In genomic region chr10:26489081-26489480, GRCh38 we compare ENCODE assay signal across 18 cellular contexts. TPM values are rescaled to one million over a fixed set of nuclear protein-coding genes. Genes with fewer than 3 reads are reported as not detected.
DNase-seq lines count a peak whose midpoint lies in the region; ATAC-seq and TF ChIP-seq lines count a peak whose summit lies in the region.
"Had no signal": no experiment of that assay in that cellular context is flagged by ENCODE, and none has a peak within 500 bp of the region (broad histone marks: within the 10 kb centered on the region; RNA-seq: fewer than 3 reads in every experiment).

No MANE protein-coding gene starts in this region.

- peaks cover 0 to 3% (median 0%) of the 10 kb centered on the region in 3 donors for H3K27me3 Mint-ChIP-seq in CD14-positive monocyte (ENCODE audit: low read depth in 3 of 3)
- H3K27me3 Mint-ChIP-seq in CD8-positive, alpha-beta memory T cell, result no peaks in the 10 kb centered on the region
- no peaks in the 10 kb centered on the region for H3K27me3 Mint-ChIP-seq in activated T-helper 2 cell treated with anti-CD3 and anti-CD28 coated beads, Interferon-gamma antibody, Interleukin-2, Interleukin-4, amounts not matched to agents 10 μg/mL and 5 μg/mL and 100 μg/mL, durations not matched to agents 14 hours and 24 hours and 36 hours (ENCODE audit: low read depth)
- no peaks in the 10 kb centered on the region for H3K27me3 Mint-ChIP-seq in naive thymus-derived CD8-positive, alpha-beta T cell

- intact Hi-C loops in CD14-positive monocyte (cut with micrococcal nuclease), result no loop called here
- intact Hi-C loops in activated T-helper 2 cell treated with anti-CD3 and anti-CD28 coated beads, Interferon-gamma antibody, Interleukin-2, Interleukin-4, amounts not matched to agents 10 μg/mL and 5 μg/mL and 100 μg/mL, durations not matched to agents 14 hours and 24 hours and 36 hours (cut with micrococcal nuclease), result loop anchor here (10.0 kb wide), 3 partner anchors 246 to 666 kb away; partner anchors contain the start of genes ANKRD26, MASTL and YME1L1

- peak overlapping the region; percentile 68 to 95 (median 80) for H3K27ac Mint-ChIP-seq in CD14-positive monocyte
- peak overlapping the region; percentile 20 to 97 (median 89) for H3K27ac Mint-ChIP-seq in CD8-positive, alpha-beta memory T cell
- peak overlapping the region; percentile 98 for H3K27ac Mint-ChIP-seq in activated T-helper 2 cell treated with anti-CD3 and anti-CD28 coated beads, Interferon-gamma antibody, Interleukin-2, Interleukin-4, amounts not matched to agents 10 μg/mL and 5 μg/mL and 100 μg/mL, durations not matched to agents 14 hours and 24 hours and 36 hours
- H3K27ac Mint-ChIP-seq in naive thymus-derived CD8-positive, alpha-beta T cell, result peak overlapping the region; percentile 89 to 98 (median 96)

- H3K9me3 ChIP-seq in CD8-positive, alpha-beta memory T cell (ENCODE audit: low read length), result no peaks in the 10 kb centered on the region
- H3K9me3 ChIP-seq: ovary, sigmoid colon, uterus had no signal

- H3K27ac ChIP-seq in CD8-positive, alpha-beta memory T cell (ENCODE audit: low read depth, low read length), result no peak overlapping the region
- H3K27ac ChIP-seq: KMS-11, ovary had no signal

- H3K4me3 Mint-ChIP-seq in CD14-positive monocyte, result no peak overlapping the region
- no peak overlapping the region for H3K4me3 Mint-ChIP-seq in CD8-positive, alpha-beta memory T cell
- no peak overlapping the region for H3K4me3 Mint-ChIP-seq in activated T-helper 2 cell treated with anti-CD3 and anti-CD28 coated beads, Interferon-gamma antibody, Interleukin-2, Interleukin-4, amounts not matched to agents 10 μg/mL and 5 μg/mL and 100 μg/mL, durations not matched to agents 14 hours and 24 hours and 36 hours (ENCODE audit: low read depth)
- H3K4me3 Mint-ChIP-seq in naive thymus-derived CD8-positive, alpha-beta T cell, result peak overlapping the region in 7 of 10 donors; percentile 38 to 83 (median 46)

- H3K36me3 Mint-ChIP-seq in CD14-positive monocyte, result peaks cover 39 to 42% of the 10 kb centered on the region in 2 donors
- peaks cover 17 to 40% (median 19%) of the 10 kb centered on the region in 3 donors for H3K36me3 Mint-ChIP-seq in CD8-positive, alpha-beta memory T cell
- H3K36me3 Mint-ChIP-seq in activated T-helper 2 cell treated with anti-CD3 and anti-CD28 coated beads, Interferon-gamma antibody, Interleukin-2, Interleukin-4, amounts not matched to agents 10 μg/mL and 5 μg/mL and 100 μg/mL, durations not matched to agents 14 hours and 24 hours and 36 hours (ENCODE audit: low read depth), result peaks cover 40% of the 10 kb centered on the region
- H3K36me3 Mint-ChIP-seq in naive thymus-derived CD8-positive, alpha-beta T cell, result peaks cover 15 to 36% (median 32%) of the 10 kb centered on the region in 3 donors

- no peak overlapping the region for H3K4me3 ChIP-seq in CD8-positive, alpha-beta memory T cell (ENCODE audit: low read length)
- H3K4me3 ChIP-seq: ovary, sigmoid colon, uterus had no signal

- no peak for ATAC-seq in naive thymus-derived CD8-positive, alpha-beta T cell
- no peak for ATAC-seq in GM18867 (IDR thresholded peaks at IDR 0.05; ENCODE audit: unreplicated experiment)
- ATAC-seq in GM18502 (IDR thresholded peaks at IDR 0.05; ENCODE audit: poor library complexity, unreplicated experiment), result no peak

- CTCF ChIA-PET in CD8-positive, alpha-beta memory T cell (lab: Charles Lee), result interaction anchor here (1.6 kb wide), 1 partner anchor 40 kb away, joined by 4 read pairs; no protein-coding TSS in a partner anchor

- no peak for DNase-seq in CD14-positive monocyte (ENCODE audit: low spot score)
- DNase-seq in CD8-positive, alpha-beta memory T cell, result no peak
- DNase-seq in activated T-helper 2 cell treated with anti-CD3 and anti-CD28 coated beads, Interferon-gamma antibody, Interleukin-2, Interleukin-4, amounts not matched to agents 10 μg/mL and 5 μg/mL and 100 μg/mL, durations not matched to agents 14 hours and 24 hours and 36 hours (ENCODE audit: low spot score), result no peak
- no peak for DNase-seq in naive thymus-derived CD8-positive, alpha-beta T cell
- no peak for DNase-seq in NCI-H446 treated with DMSO at 0.1 percent for 48 hours (lab: John Stamatoyannopoulos, UW)
- DNase-seq: caudate nucleus; DMS 273 treated with DMSO at 0.1 percent for 48 hours; effector CD8-positive, alpha-beta T cell; head of caudate nucleus; NCI-H1105; ovary; Right ventricle myocardium superior; sigmoid colon; uterus had no signal

- H3K36me3 ChIP-seq in CD8-positive, alpha-beta memory T cell (ENCODE audit: insufficient read depth, low read length), result peaks cover 5% of the 10 kb centered on the region
- H3K36me3 ChIP-seq: ovary, sigmoid colon, uterus had no signal

- no peak for TF ChIP-seq CTCF in CD14-positive monocyte (IDR thresholded peaks at IDR 0.05)

- H3K4me1 ChIP-seq in CD8-positive, alpha-beta memory T cell (ENCODE audit: insufficient read depth, low read length), result peaks cover 48% of the 10 kb centered on the region
- H3K4me1 ChIP-seq: uterus had no signal

- peaks cover 0 to 4% (median 0%) of the 10 kb centered on the region in 7 donors for H3K9me3 Mint-ChIP-seq in CD14-positive monocyte
- H3K9me3 Mint-ChIP-seq in CD8-positive, alpha-beta memory T cell, result peaks cover 0 to 2% (median 0%) of the 10 kb centered on the region in 5 donors
- no peaks in the 10 kb centered on the region for H3K9me3 Mint-ChIP-seq in activated T-helper 2 cell treated with anti-CD3 and anti-CD28 coated beads, Interferon-gamma antibody, Interleukin-2, Interleukin-4, amounts not matched to agents 10 μg/mL and 5 μg/mL and 100 μg/mL, durations not matched to agents 14 hours and 24 hours and 36 hours
- H3K9me3 Mint-ChIP-seq in naive thymus-derived CD8-positive, alpha-beta T cell, result peaks cover 0 to 2% (median 0%) of the 10 kb centered on the region in 9 donors

- no peaks in the 10 kb centered on the region for H3K27me3 ChIP-seq in CD8-positive, alpha-beta memory T cell (ENCODE audit: insufficient read depth, low read length, poor library complexity, severe bottlenecking)
- H3K27me3 ChIP-seq: ovary, sigmoid colon, uterus had no signal

- POLR2A ChIA-PET in CD8-positive, alpha-beta memory T cell (lab: Charles Lee), result interaction anchor here (0.7 kb wide), 1 partner anchor 42 kb away, joined by 3 read pairs; no protein-coding TSS in a partner anchor
- POLR2A ChIA-PET in naive thymus-derived CD8-positive, alpha-beta T cell (lab: Charles Lee), result interaction anchor here (1.9 to 2.4 kb wide), 2 partner anchors 9 to 51 kb away, joined by 7 to 8 read pairs; partner anchors contain the start of gene APBB1IP

- H3K4me1 Mint-ChIP-seq in CD14-positive monocyte, result peaks cover 75% of the 10 kb centered on the region
- H3K4me1 Mint-ChIP-seq in CD8-positive, alpha-beta memory T cell, result peaks cover 49 to 74% (median 59%) of the 10 kb centered on the region in 3 donors
- H3K4me1 Mint-ChIP-seq in activated T-helper 2 cell treated with anti-CD3 and anti-CD28 coated beads, Interferon-gamma antibody, Interleukin-2, Interleukin-4, amounts not matched to agents 10 μg/mL and 5 μg/mL and 100 μg/mL, durations not matched to agents 14 hours and 24 hours and 36 hours (ENCODE audit: low read depth), result peaks cover 38% of the 10 kb centered on the region
- peaks cover 38 to 73% (median 62%) of the 10 kb centered on the region in 4 donors for H3K4me1 Mint-ChIP-seq in naive thymus-derived CD8-positive, alpha-beta T cell

RNA-seq across cellular contexts. Expression of gene APBB1IP, which starts 50.9 kb away (rescaled TPM):
- 10 to 100 TPM; 24.6 to 45.4 TPM for polyA plus RNA-seq in CD14-positive monocyte
- total RNA-seq in CD8-positive, alpha-beta memory T cell, result 10 to 100 TPM; 47.7 to 48.9 TPM
- 72.3 TPM for polyA plus RNA-seq in CD8-positive, alpha-beta memory T cell
- 45.2 and 47.4 TPM in 2 replicates for total RNA-seq in activated T-helper 2 cell treated with anti-CD3 and anti-CD28 coated beads, Interferon-gamma antibody, Interleukin-2, Interleukin-4, amounts not matched to agents 10 μg/mL and 5 μg/mL and 100 μg/mL, durations not matched to agents 14 hours and 24 hours and 36 hours
- 100 to 1,000 TPM in 1 of 2 experiments, 10 to 100 TPM in 1; 91.6 to 102 TPM for total RNA-seq in naive thymus-derived CD8-positive, alpha-beta T cell
- polyA plus RNA-seq in naive thymus-derived CD8-positive, alpha-beta T cell, result 10 to 100 TPM; 50.0 to 68.5 (median 65.1) TPM
- total RNA-seq: HT-29 had no signal

Comparison
In these comparisons a context has a peak if more than half of its experiments do, and no peak if none do; other contexts are left out.
1. H3K4me3 Mint-ChIP-seq: peak in naive thymus-derived CD8-positive, alpha-beta T cell (7 of 10); none in CD14-positive monocyte (0 of 2), CD8-positive, alpha-beta memory T cell (0 of 7) and activated T-helper 2 cell treated with anti-CD3 and anti-CD28 coated beads, Interferon-gamma antibody, Interleukin-2, Interleukin-4, amounts not matched to agents 10 μg/mL and 5 μg/mL and 100 μg/mL, durations not matched to agents 14 hours and 24 hours and 36 hours (single experiment).
2. Peak in every context shown above with its lines, with median percentiles within 50 percentile points of each other: H3K27ac Mint-ChIP-seq.